8 cellular contexts compared by ENCODE assay signal in genomic region chr20:63864545-63864977, GRCh38. TPM values are rescaled to one million over a fixed set of nuclear protein-coding genes. Genes with fewer than 3 reads are reported as not detected.
A peak's percentile ranks its signal among the peaks of the same experiment; 100 is the strongest.
DNase-seq lines count a peak whose midpoint lies in the region; ATAC-seq, FAIRE-seq and TF ChIP-seq lines count a peak whose summit lies in the region.

No MANE protein-coding gene starts in this region.

- no peak for TF ChIP-seq EP300 in HepG2 (IDR thresholded peaks at IDR 0.05; ENCODE audit: low read depth in 2 of 2, low read length in 2 of 2)
- TF ChIP-seq EP300 in HepG2 (CRISPR knock-in tag; IDR thresholded peaks at IDR 0.05; ENCODE audit: borderline replicate concordance) = no peak

- H3K4me2 ChIP-seq in HepG2 (ENCODE audit: low read depth, low read length) = peak overlapping the region; percentile 94

- H3K4me3 Mint-ChIP-seq in activated CD8-positive, alpha-beta memory T cell treated with anti-CD3 and anti-CD28 coated beads, Interleukin-2, amount 10 ng/mL, durations not matched to agents 7 days and 5 days = peak overlapping the region; percentile 82
- peak overlapping the region; percentile 100 for H3K4me3 Mint-ChIP-seq in activated naive CD8-positive, alpha-beta T cell treated with anti-CD3 and anti-CD28 coated beads, Interleukin-2, amount 10 ng/mL, durations not matched to agents 7 days and 5 days

- no peaks in the 10 kb centered on the region for H3K27me3 Mint-ChIP-seq in activated CD8-positive, alpha-beta memory T cell treated with anti-CD3 and anti-CD28 coated beads, Interleukin-2, amount 10 ng/mL, durations not matched to agents 7 days and 5 days
- H3K27me3 Mint-ChIP-seq in activated naive CD8-positive, alpha-beta T cell treated with anti-CD3 and anti-CD28 coated beads, Interleukin-2, amount 10 ng/mL, durations not matched to agents 7 days and 5 days = no peaks in the 10 kb centered on the region

- H3K36me3 Mint-ChIP-seq in activated CD8-positive, alpha-beta memory T cell treated with anti-CD3 and anti-CD28 coated beads, Interleukin-2, amount 10 ng/mL, durations not matched to agents 7 days and 5 days = peaks cover 11% of the 10 kb centered on the region
- peaks cover 8% of the 10 kb centered on the region for H3K36me3 Mint-ChIP-seq in activated naive CD8-positive, alpha-beta T cell treated with anti-CD3 and anti-CD28 coated beads, Interleukin-2, amount 10 ng/mL, durations not matched to agents 7 days and 5 days

- no peaks in the 10 kb centered on the region for H3K9me3 Mint-ChIP-seq in activated CD8-positive, alpha-beta memory T cell treated with anti-CD3 and anti-CD28 coated beads, Interleukin-2, amount 10 ng/mL, durations not matched to agents 7 days and 5 days (ENCODE audit: low read depth)
- H3K9me3 Mint-ChIP-seq in activated naive CD8-positive, alpha-beta T cell treated with anti-CD3 and anti-CD28 coated beads, Interleukin-2, amount 10 ng/mL, durations not matched to agents 7 days and 5 days = no peaks in the 10 kb centered on the region

- CTCF ChIA-PET in activated CD8-positive, alpha-beta memory T cell treated with anti-CD3 and anti-CD28 coated beads, Interleukin-2, amount 10 ng/mL, durations not matched to agents 7 days and 5 days (lab: Charles Lee) = interaction anchor here (0.7 to 3.2 kb wide), 35 partner anchors 9 to 371 kb away, joined by 3 to 31 read pairs (median 4); partner anchors contain the start of genes ARFRP1, DNAJC5, FNDC11 and LIME1
- CTCF ChIA-PET in HepG2 (lab: Yijun Ruan, JAX; ENCODE audit: low intra/inter-chr PET ratio, low total read pairs) = interaction anchor here (1.9 to 2.1 kb wide), 4 partner anchors 45 to 327 kb away, joined by 9 to 15 read pairs (median 10); partner anchors contain the start of genes ARFRP1, PTK6 and ZGPAT

- ATAC-seq in activated CD8-positive, alpha-beta memory T cell treated with anti-CD3 and anti-CD28 coated beads, Interleukin-2, amount 10 ng/mL, durations not matched to agents 7 days and 5 days = peak; percentile 4
- ATAC-seq in activated naive CD8-positive, alpha-beta T cell treated with anti-CD3 and anti-CD28 coated beads, Interleukin-2, amount 10 ng/mL, durations not matched to agents 7 days and 5 days (ENCODE audit: low read depth) = peak; percentile 2
- ATAC-seq in HepG2 (no peak), GM19467 (IDR thresholded peaks at IDR 0.05; ENCODE audit: unreplicated experiment) (no peak)

- TF ChIP-seq POLR2A in HepG2 (IDR thresholded peaks at IDR 0.05; ENCODE audit: insufficient read depth in 1 of 2, low read depth in 2 of 2, low read length in 2 of 2) = no peak

- no peak for DNase-seq in activated CD8-positive, alpha-beta memory T cell treated with anti-CD3 and anti-CD28 coated beads, Interleukin-2, amount 10 ng/mL, durations not matched to agents 7 days and 5 days
- DNase-seq in activated CD8-positive, alpha-beta memory T cell treated with anti-CD3 and anti-CD28 coated beads, Interleukin-2, amount 50 U/mL, for 4 hours = no peak
- DNase-seq in activated naive CD8-positive, alpha-beta T cell treated with anti-CD3 and anti-CD28 coated beads, Interleukin-2, amount 10 ng/mL, durations not matched to agents 7 days and 5 days = no peak
- DNase-seq in HepG2 (ENCODE audit: low spot score) (no peak), tibial artery (no peak), head of caudate nucleus (no peak), cerebellar nuclear complex (lab: John Stamatoyannopoulos, UW) (no peak)

- POLR2A ChIA-PET in activated naive CD8-positive, alpha-beta T cell treated with anti-CD3 and anti-CD28 coated beads, Interleukin-2, amount 10 ng/mL, durations not matched to agents 7 days and 5 days (lab: Charles Lee) = interaction anchor here (0.7 to 3.0 kb wide), 18 partner anchors 20 to 343 kb away, joined by 3 to 27 read pairs (median 5); partner anchors contain the start of genes ARFRP1, DNAJC5, GMEB2 and LIME1
- POLR2A ChIA-PET in HepG2 (lab: Yijun Ruan, JAX) = interaction anchor here (0.8 to 4.6 kb wide), 52 partner anchors 9 to 327 kb away, joined by 3 to 71 read pairs (median 6); partner anchors contain the start of genes ARFRP1, C20orf204, DNAJC5 and GMEB2

- H3K36me3 ChIP-seq in HepG2 (replicated peaks in 1 of 2; ENCODE audit: control insufficient read depth in 1 of 2, insufficient read depth in 2 of 2, low read length in 2 of 2) = peaks cover 13 to 16% of the 10 kb centered on the region in 2 experiments
- H3K36me3 ChIP-seq in tibial artery = peaks cover 10 to 33% (median 19%) of the 10 kb centered on the region in 3 donors

- H3K4me3 ChIP-seq in HepG2 (replicated peaks in 1 of 3; ENCODE audit: insufficient read depth in 1 of 3, low read depth in 2 of 3, low read length in 3 of 3) = peak overlapping the region; percentile 78 to 96 (median 78)
- peak overlapping the region; percentile 81 to 98 for H3K4me3 ChIP-seq in tibial artery

- TSS peak; percentile 71 for BruUV-seq in HepG2 (replicated peaks; lab: Mats Ljungman, UMichigan)

- peak overlapping the region; percentile 89 for H3K27ac ChIP-seq in HepG2 (ENCODE audit: extremely low read length, insufficient read depth, low read length)
- peak overlapping the region; percentile 88 to 99 for H3K27ac ChIP-seq in tibial artery

- peak overlapping the region; percentile 84 for H3K27ac Mint-ChIP-seq in activated CD8-positive, alpha-beta memory T cell treated with anti-CD3 and anti-CD28 coated beads, Interleukin-2, amount 10 ng/mL, durations not matched to agents 7 days and 5 days
- H3K27ac Mint-ChIP-seq in activated naive CD8-positive, alpha-beta T cell treated with anti-CD3 and anti-CD28 coated beads, Interleukin-2, amount 10 ng/mL, durations not matched to agents 7 days and 5 days = peak overlapping the region; percentile 98

- H3K27me3 ChIP-seq in HepG2 (ENCODE audit: control insufficient read depth in 1 of 2, insufficient read depth in 2 of 2, low read length in 2 of 2) = no peaks in the 10 kb centered on the region; a peak in 1 of 5 replicates
- H3K27me3 ChIP-seq in tibial artery = no peaks in the 10 kb centered on the region

- TF ChIP-seq CTCF in HepG2 (CRISPR knock-in tag; IDR thresholded peaks at IDR 0.05) (no peak), tibial artery (IDR thresholded peaks at IDR 0.05) (no peak)

- intact Hi-C loops in HepG2 (cut with micrococcal nuclease; ENCODE audit: unreplicated experiment) (loop anchor here (2.0 to 10.0 kb wide), 6 partner anchors 30 to 326 kb away; partner anchors contain the start of genes ARFRP1 and DNAJC5), tibial artery (cut with DNase I; ENCODE audit: low total_unique reads) (loop anchor here (5.0 to 10.0 kb wide), 4 partner anchors 77 to 330 kb away; partner anchors contain the start of genes GMEB2, LIME1, PTK6 and SLC2A4RG), head of caudate nucleus (cut with DNase I) (no loop called here)

- H3K9ac ChIP-seq in HepG2 (ENCODE audit: insufficient read depth, low read depth, low read length) = peak overlapping the region; percentile 94

- H3K4me1 Mint-ChIP-seq in activated CD8-positive, alpha-beta memory T cell treated with anti-CD3 and anti-CD28 coated beads, Interleukin-2, amount 10 ng/mL, durations not matched to agents 7 days and 5 days = peaks cover 26% of the 10 kb centered on the region
- H3K4me1 Mint-ChIP-seq in activated naive CD8-positive, alpha-beta T cell treated with anti-CD3 and anti-CD28 coated beads, Interleukin-2, amount 10 ng/mL, durations not matched to agents 7 days and 5 days = peaks cover 15% of the 10 kb centered on the region

- FAIRE-seq in HepG2 (lab: Jason Lieb, UNC) = no peak

- H3K9me3 ChIP-seq in HepG2 (ENCODE audit: low read length) (no peaks in the 10 kb centered on the region), tibial artery (no peaks in the 10 kb centered on the region)

- in situ Hi-C loops in HepG2 (cut with HindIII; ENCODE audit: extremely low pct_ligation_motif_present, low pct_unique_long_range_greater_than_20kb) = no loop called here

- no peak; the same call in 1 of the 2 replicates for TF ChIP-seq RAD21 in HepG2 (CRISPR knock-in tag; IDR thresholded peaks at IDR 0.05)

- H3K79me2 ChIP-seq in HepG2 (ENCODE audit: insufficient read depth, low read length) = peaks cover 43% of the 10 kb centered on the region

- peaks cover 5% of the 10 kb centered on the region; the same call in 1 of the 2 replicates for H4K20me1 ChIP-seq in HepG2 (ENCODE audit: insufficient read depth, low read length)

- under 1% methylated on average over 25 of the region's 25 CpGs for WGBS in HepG2 (ENCODE audit: low lambda C conversion rate)

- no peak overlapping the region for H2AFZ ChIP-seq in HepG2 (ENCODE audit: low read length)

- H3K4me1 ChIP-seq in HepG2 (ENCODE audit: insufficient read depth, low read length) (peaks cover 45% of the 10 kb centered on the region), tibial artery (peaks cover 0 to 44% (median 24%) of the 10 kb centered on the region in 4 donors)

RNA-seq across cellular contexts. Expression of gene TPD52L2, which starts 0.5 kb away (rescaled TPM):
- total RNA-seq in activated CD8-positive, alpha-beta memory T cell treated with anti-CD3 and anti-CD28 coated beads, Interleukin-2, amount 10 ng/mL, durations not matched to agents 7 days and 5 days = 10 to 100 TPM; 33.5 to 46.2 TPM
- total RNA-seq in activated naive CD8-positive, alpha-beta T cell treated with anti-CD3 and anti-CD28 coated beads, Interleukin-2, amount 10 ng/mL, durations not matched to agents 7 days and 5 days = 10 to 100 TPM; 37.9 to 39.5 TPM
- 156 and 187 TPM in 2 replicates for total RNA-seq in HepG2 (2016; rRNA removed; fragmentation: Illumina TruSeq; extraction: Trizol)
- total RNA-seq in HepG2 (2016; cell fraction: cytosol; rRNA removed; fragmentation: Illumina TruSeq; extraction: Trizol; ENCODE audit: low read depth) = 17.3 and 18.9 TPM in 2 replicates
- total RNA-seq in HepG2 (2016; cell fraction: insoluble cytoplasmic fraction; rRNA removed; fragmentation: Illumina TruSeq; extraction: Trizol) = 159 and 183 TPM in 2 replicates
- total RNA-seq in HepG2 (2016; cell fraction: membrane; rRNA removed; fragmentation: Illumina TruSeq; extraction: Trizol) = 68.0 and 74.8 TPM in 2 replicates
- total RNA-seq in HepG2 (2016; cell fraction: nucleus; rRNA removed; fragmentation: Illumina TruSeq; extraction: Trizol) = 80.6 and 85.7 TPM in 2 replicates
- polyA plus RNA-seq in HepG2 (2011; rRNA removed) = 184 and 198 TPM in 2 replicates
- polyA plus RNA-seq in HepG2 (2011; cell fraction: cytosol; rRNA removed) = 197 and 204 TPM in 2 replicates
- 163 and 169 TPM in 2 replicates for polyA plus RNA-seq in HepG2 (2011; cell fraction: nucleus; rRNA removed)
- polyA plus RNA-seq in HepG2 (2012) = 96.3 and 115 TPM in 2 replicates
- 18.7 and 19.4 TPM in 2 replicates for polyA plus RNA-seq in HepG2 (2016; cell fraction: cytosol; fragmentation: Illumina TruSeq; extraction: Trizol; ENCODE audit: low read depth)
- polyA plus RNA-seq in HepG2 (2016; cell fraction: insoluble cytoplasmic fraction; fragmentation: Illumina TruSeq; extraction: Trizol; ENCODE audit: low read depth) = 188 and 207 TPM in 2 replicates
- 59.6 and 59.7 TPM in 2 replicates for polyA plus RNA-seq in HepG2 (2016; cell fraction: membrane; fragmentation: Illumina TruSeq; extraction: Trizol; ENCODE audit: low read depth)
- 162 and 173 TPM in 2 replicates for polyA plus RNA-seq in HepG2 (2016; cell fraction: nucleus; fragmentation: Illumina TruSeq; extraction: Trizol; ENCODE audit: insufficient read depth, low read depth)
- polyA minus RNA-seq in HepG2 (2011; rRNA and poly(A)+ RNA removed; ENCODE audit: low replicate concordance) = 128 and 150 TPM in 2 replicates
- 114 and 118 TPM in 2 replicates for polyA minus RNA-seq in HepG2 (2011; cell fraction: cytosol; rRNA and poly(A)+ RNA removed)
- 47.3 and 56.6 TPM in 2 replicates for polyA minus RNA-seq in HepG2 (2011; cell fraction: nucleus; rRNA and poly(A)+ RNA removed)

RNA-seq across cellular contexts. Expression of gene ABHD16B, which starts 3.3 kb away (rescaled TPM):
- total RNA-seq in activated CD8-positive, alpha-beta memory T cell treated with anti-CD3 and anti-CD28 coated beads, Interleukin-2, amount 10 ng/mL, durations not matched to agents 7 days and 5 days = not detected
- total RNA-seq in activated naive CD8-positive, alpha-beta T cell treated with anti-CD3 and anti-CD28 coated beads, Interleukin-2, amount 10 ng/mL, durations not matched to agents 7 days and 5 days = not detected
- not detected in 2 replicates for total RNA-seq in HepG2 (2016; rRNA removed; fragmentation: Illumina TruSeq; extraction: Trizol)
- total RNA-seq in HepG2 (2016; cell fraction: cytosol; rRNA removed; fragmentation: Illumina TruSeq; extraction: Trizol; ENCODE audit: low read depth) = not detected in 2 replicates
- not detected in 2 replicates for total RNA-seq in HepG2 (2016; cell fraction: insoluble cytoplasmic fraction; rRNA removed; fragmentation: Illumina TruSeq; extraction: Trizol)
- not detected in 2 replicates for total RNA-seq in HepG2 (2016; cell fraction: membrane; rRNA removed; fragmentation: Illumina TruSeq; extraction: Trizol)
- not detected in 2 replicates for total RNA-seq in HepG2 (2016; cell fraction: nucleus; rRNA removed; fragmentation: Illumina TruSeq; extraction: Trizol)
- polyA plus RNA-seq in HepG2 (2011; rRNA removed) = not detected in 2 replicates
- polyA plus RNA-seq in HepG2 (2011; cell fraction: cytosol; rRNA removed) = not detected in 2 replicates
- not detected in 2 replicates for polyA plus RNA-seq in HepG2 (2011; cell fraction: nucleus; rRNA removed)
- polyA plus RNA-seq in HepG2 (2012) = not detected in 2 replicates
- not detected in 2 replicates for polyA plus RNA-seq in HepG2 (2016; cell fraction: cytosol; fragmentation: Illumina TruSeq; extraction: Trizol; ENCODE audit: low read depth)
- polyA plus RNA-seq in HepG2 (2016; cell fraction: insoluble cytoplasmic fraction; fragmentation: Illumina TruSeq; extraction: Trizol; ENCODE audit: low read depth) = not detected in 2 replicates
- polyA plus RNA-seq in HepG2 (2016; cell fraction: membrane; fragmentation: Illumina TruSeq; extraction: Trizol; ENCODE audit: low read depth) = not detected in 2 replicates
- polyA plus RNA-seq in HepG2 (2016; cell fraction: nucleus; fragmentation: Illumina TruSeq; extraction: Trizol; ENCODE audit: insufficient read depth, low read depth) = not detected in 2 replicates
- polyA minus RNA-seq in HepG2 (2011; rRNA and poly(A)+ RNA removed; ENCODE audit: low replicate concordance) = not detected in 2 replicates
- polyA minus RNA-seq in HepG2 (2011; cell fraction: cytosol; rRNA and poly(A)+ RNA removed) = not detected in 2 replicates
- polyA minus RNA-seq in HepG2 (2011; cell fraction: nucleus; rRNA and poly(A)+ RNA removed) = not detected in 2 replicates

RNA-seq across cellular contexts. Expression of gene DNAJC5, which starts 30.4 kb away (rescaled TPM):
- total RNA-seq in activated CD8-positive, alpha-beta memory T cell treated with anti-CD3 and anti-CD28 coated beads, Interleukin-2, amount 10 ng/mL, durations not matched to agents 7 days and 5 days = 10 to 100 TPM; 44.4 to 51.9 TPM
- 10 to 100 TPM; 48.3 to 49.2 TPM for total RNA-seq in activated naive CD8-positive, alpha-beta T cell treated with anti-CD3 and anti-CD28 coated beads, Interleukin-2, amount 10 ng/mL, durations not matched to agents 7 days and 5 days
- total RNA-seq in HepG2 (2016; rRNA removed; fragmentation: Illumina TruSeq; extraction: Trizol) = 54.3 and 64.5 TPM in 2 replicates
- total RNA-seq in HepG2 (2016; cell fraction: cytosol; rRNA removed; fragmentation: Illumina TruSeq; extraction: Trizol; ENCODE audit: low read depth) = 11.9 and 12.0 TPM in 2 replicates
- 48.4 and 65.4 TPM in 2 replicates for total RNA-seq in HepG2 (2016; cell fraction: insoluble cytoplasmic fraction; rRNA removed; fragmentation: Illumina TruSeq; extraction: Trizol)
- total RNA-seq in HepG2 (2016; cell fraction: membrane; rRNA removed; fragmentation: Illumina TruSeq; extraction: Trizol) = 20.9 and 21.3 TPM in 2 replicates
- 36.9 and 44.3 TPM in 2 replicates for total RNA-seq in HepG2 (2016; cell fraction: nucleus; rRNA removed; fragmentation: Illumina TruSeq; extraction: Trizol)
- polyA plus RNA-seq in HepG2 (2011; rRNA removed) = 42.8 and 51.8 TPM in 2 replicates
- 50.7 and 53.5 TPM in 2 replicates for polyA plus RNA-seq in HepG2 (2011; cell fraction: cytosol; rRNA removed)
- polyA plus RNA-seq in HepG2 (2011; cell fraction: nucleus; rRNA removed) = 53.1 and 56.7 TPM in 2 replicates
- 35.9 and 42.1 TPM in 2 replicates for polyA plus RNA-seq in HepG2 (2012)
- polyA plus RNA-seq in HepG2 (2016; cell fraction: cytosol; fragmentation: Illumina TruSeq; extraction: Trizol; ENCODE audit: low read depth) = 6.9 and 7.7 TPM in 2 replicates
- polyA plus RNA-seq in HepG2 (2016; cell fraction: insoluble cytoplasmic fraction; fragmentation: Illumina TruSeq; extraction: Trizol; ENCODE audit: low read depth) = 37.7 and 43.6 TPM in 2 replicates
- 11.5 and 11.7 TPM in 2 replicates for polyA plus RNA-seq in HepG2 (2016; cell fraction: membrane; fragmentation: Illumina TruSeq; extraction: Trizol; ENCODE audit: low read depth)
- polyA plus RNA-seq in HepG2 (2016; cell fraction: nucleus; fragmentation: Illumina TruSeq; extraction: Trizol; ENCODE audit: insufficient read depth, low read depth) = 52.1 and 53.7 TPM in 2 replicates
- polyA minus RNA-seq in HepG2 (2011; rRNA and poly(A)+ RNA removed; ENCODE audit: low replicate concordance) = 45.9 and 137 TPM in 2 replicates
- 49.8 and 50.2 TPM in 2 replicates for polyA minus RNA-seq in HepG2 (2011; cell fraction: cytosol; rRNA and poly(A)+ RNA removed)
- 27.8 and 28.3 TPM in 2 replicates for polyA minus RNA-seq in HepG2 (2011; cell fraction: nucleus; rRNA and poly(A)+ RNA removed)

RNA-seq across cellular contexts. Expression of gene ZBTB46, which starts 33.5 kb away (rescaled TPM):
- total RNA-seq in activated CD8-positive, alpha-beta memory T cell treated with anti-CD3 and anti-CD28 coated beads, Interleukin-2, amount 10 ng/mL, durations not matched to agents 7 days and 5 days = under 1 TPM; 0.15 to 0.84 TPM
- under 1 TPM; 0.11 to 0.25 TPM for total RNA-seq in activated naive CD8-positive, alpha-beta T cell treated with anti-CD3 and anti-CD28 coated beads, Interleukin-2, amount 10 ng/mL, durations not matched to agents 7 days and 5 days
- 10.9 and 13.5 TPM in 2 replicates for total RNA-seq in HepG2 (2016; rRNA removed; fragmentation: Illumina TruSeq; extraction: Trizol)
- total RNA-seq in HepG2 (2016; cell fraction: cytosol; rRNA removed; fragmentation: Illumina TruSeq; extraction: Trizol; ENCODE audit: low read depth) = 74.9 and 80.6 TPM in 2 replicates
- 10.9 and 15.4 TPM in 2 replicates for total RNA-seq in HepG2 (2016; cell fraction: insoluble cytoplasmic fraction; rRNA removed; fragmentation: Illumina TruSeq; extraction: Trizol)
- total RNA-seq in HepG2 (2016; cell fraction: membrane; rRNA removed; fragmentation: Illumina TruSeq; extraction: Trizol) = 51.8 and 55.2 TPM in 2 replicates
- 8.7 and 9.2 TPM in 2 replicates for total RNA-seq in HepG2 (2016; cell fraction: nucleus; rRNA removed; fragmentation: Illumina TruSeq; extraction: Trizol)
- 1.6 and 2.7 TPM in 2 replicates for polyA plus RNA-seq in HepG2 (2011; rRNA removed)
- polyA plus RNA-seq in HepG2 (2011; cell fraction: cytosol; rRNA removed) = 1.6 and 2.0 TPM in 2 replicates
- 7.2 and 7.6 TPM in 2 replicates for polyA plus RNA-seq in HepG2 (2011; cell fraction: nucleus; rRNA removed)
- 3.8 and 5.3 TPM in 2 replicates for polyA plus RNA-seq in HepG2 (2012)
- 0.45 and 0.85 TPM in 2 replicates for polyA plus RNA-seq in HepG2 (2016; cell fraction: cytosol; fragmentation: Illumina TruSeq; extraction: Trizol; ENCODE audit: low read depth)
- 3.9 and 4.2 TPM in 2 replicates for polyA plus RNA-seq in HepG2 (2016; cell fraction: insoluble cytoplasmic fraction; fragmentation: Illumina TruSeq; extraction: Trizol; ENCODE audit: low read depth)
- 1.4 and 1.5 TPM in 2 replicates for polyA plus RNA-seq in HepG2 (2016; cell fraction: membrane; fragmentation: Illumina TruSeq; extraction: Trizol; ENCODE audit: low read depth)
- polyA plus RNA-seq in HepG2 (2016; cell fraction: nucleus; fragmentation: Illumina TruSeq; extraction: Trizol; ENCODE audit: insufficient read depth, low read depth) = 7.1 and 7.5 TPM in 2 replicates
- polyA minus RNA-seq in HepG2 (2011; rRNA and poly(A)+ RNA removed; ENCODE audit: low replicate concordance) = 18.8 and 33.6 TPM in 2 replicates
- 8.3 and 9.0 TPM in 2 replicates for polyA minus RNA-seq in HepG2 (2011; cell fraction: cytosol; rRNA and poly(A)+ RNA removed)
- polyA minus RNA-seq in HepG2 (2011; cell fraction: nucleus; rRNA and poly(A)+ RNA removed) = 5.4 and 9.1 TPM in 2 replicates

Comparison
In these comparisons a context has a peak if more than half of its experiments do, and no peak if none do; other contexts are left out.
1. ATAC-seq: peak in activated CD8-positive, alpha-beta memory T cell treated with anti-CD3 and anti-CD28 coated beads, Interleukin-2, amount 10 ng/mL, durations not matched to agents 7 days and 5 days (single experiment) and activated naive CD8-positive, alpha-beta T cell treated with anti-CD3 and anti-CD28 coated beads, Interleukin-2, amount 10 ng/mL, durations not matched to agents 7 days and 5 days (single experiment); none in HepG2 (single experiment) and GM19467 (single experiment).